In genomic region chr2:175259164-175259563, GRCh38 we compare ENCODE assay signal across 7 cellular contexts.
"Had no signal": no experiment of that assay in that cellular context is flagged by ENCODE, and none has a peak within 500 bp of the region (broad histone marks: within the 10 kb centered on the region; RNA-seq: fewer than 3 reads in every experiment).

No MANE protein-coding gene starts in this region.

- H3K27ac ChIP-seq: HL-60, KMS-11 had no signal

- ATAC-seq: HepG2 had no signal

- H3K4me2 ChIP-seq: KMS-11 had no signal

- DNase-seq: IMR-90, KBM-7, KG1 had no signal

- H3K9ac ChIP-seq: KMS-11 had no signal

- FAIRE-seq: HepG2, HTR-8/SVneo had no signal
